Comparison of ENCODE assay signal across 8 cellular contexts in genomic region chr19:3555653-3556422, GRCh38. TPM values are rescaled to one million over a fixed set of nuclear protein-coding genes. Genes with fewer than 3 reads are reported as not detected.
DNase-seq lines count a peak whose midpoint lies in the region; ATAC-seq and TF ChIP-seq lines count a peak whose summit lies in the region.

No MANE protein-coding gene starts in this region.

- in situ Hi-C loops in astrocyte of the spinal cord (cut with HindIII; ENCODE audit: low sequenced_read_pairs), result no loop called here

- no peak for TF ChIP-seq CTCF in left ventricle myocardium inferior (IDR thresholded peaks at IDR 0.05; ENCODE audit: borderline replicate concordance)
- TF ChIP-seq CTCF in astrocyte of the spinal cord (IDR thresholded peaks at IDR 0.05; ENCODE audit: low read depth, low read length), result no peak

- no peaks in the 10 kb centered on the region for H3K36me3 ChIP-seq in left ventricle myocardium inferior
- H3K36me3 ChIP-seq in mesodermal cell (ENCODE audit: control insufficient read depth, insufficient read depth, low read length), result peaks cover 17% of the 10 kb centered on the region
- H3K36me3 ChIP-seq in urinary bladder (ENCODE audit: insufficient read depth), result no peaks in the 10 kb centered on the region

- H3K4me3 ChIP-seq in left ventricle myocardium inferior, result peak overlapping the region; percentile 79
- peak overlapping the region; percentile 64 for H3K4me3 ChIP-seq in astrocyte of the spinal cord (ENCODE audit: low read depth, low read length)
- H3K4me3 ChIP-seq in mesodermal cell (ENCODE audit: extremely low read depth, insufficient read depth, low read length, poor library complexity, severe bottlenecking), result peak overlapping the region; percentile 76
- H3K4me3 ChIP-seq in urinary bladder (ENCODE audit: low read depth, low read length), result peak overlapping the region; percentile 95

- intact Hi-C loops in left ventricle myocardium inferior (cut with micrococcal nuclease) (no loop called here), left cardiac atrium (cut with DNase I) (loop anchor here in 1 of 2 donors (5.0 kb wide), 1 partner anchor 61 kb away; no protein-coding TSS in a partner anchor)

- DNase-seq in left ventricle myocardium inferior (no peak), left cardiac atrium (no peak), astrocyte of the spinal cord (ENCODE audit: low read depth, low spot score) (no peak), NCI-H146 treated with DMSO at 0.1 percent for 48 hours (lab: John Stamatoyannopoulos, UW; ENCODE audit: unreplicated experiment) (no peak)
- DNase-seq in effector CD8-positive, alpha-beta T cell (lab: John Stamatoyannopoulos, UW), result no peak

- 86 to 88% methylated on average over 10 to 14 of the region's 15 CpGs for WGBS in mesodermal cell (ENCODE audit: insufficient coverage in 2 of 2), 2 experiments
- 83% methylated on average over 15 of the region's 15 CpGs for WGBS in urinary bladder

- H3K4me1 ChIP-seq in left ventricle myocardium inferior, result peaks cover 47% of the 10 kb centered on the region
- peaks cover 20% of the 10 kb centered on the region for H3K4me1 ChIP-seq in mesodermal cell (ENCODE audit: control insufficient read depth, insufficient read depth, low read length, poor library complexity, severe bottlenecking)
- H3K4me1 ChIP-seq in urinary bladder (ENCODE audit: insufficient read depth), result no peaks in the 10 kb centered on the region

- no peaks in the 10 kb centered on the region for H3K9me3 ChIP-seq in left ventricle myocardium inferior (replicated peaks)
- H3K9me3 ChIP-seq in mesodermal cell (ENCODE audit: control insufficient read depth, low read length), result no peaks in the 10 kb centered on the region

- H3K27me3 ChIP-seq in left ventricle myocardium inferior (ENCODE audit: low read depth), result no peaks in the 10 kb centered on the region

- H3K27ac ChIP-seq in left ventricle myocardium inferior (replicated peaks) (no peak overlapping the region), mesodermal cell (ENCODE audit: low read depth, low read length, severe bottlenecking) (no peak overlapping the region), urinary bladder (ENCODE audit: low read depth) (no peak overlapping the region)

- ATAC-seq in left cardiac atrium (no peak), HG03175 (IDR thresholded peaks at IDR 0.05; ENCODE audit: unreplicated experiment) (no peak)

RNA-seq across cellular contexts. Expression of gene MFSD12, which starts 1.5 kb away (rescaled TPM):
- total RNA-seq in left ventricle myocardium inferior, result 23.5 TPM
- total RNA-seq in left cardiac atrium, result 10 to 100 TPM; 29.8 to 40.4 TPM
- 56.7 TPM for polyA plus RNA-seq in mesodermal cell (2013, experiment 1 of 2)
- 35.7 TPM for polyA plus RNA-seq in mesodermal cell (2013, experiment 2 of 2)
- total RNA-seq in urinary bladder, result 19.3 TPM
- polyA plus RNA-seq in urinary bladder, result 38.6 TPM

RNA-seq across cellular contexts. Expression of gene TEKTIP1, which starts 16.9 kb away (rescaled TPM):
- total RNA-seq in left ventricle myocardium inferior (not detected), left cardiac atrium (under 1 TPM in 1 of 2 donors, not detected in 1; 0.52 TPM), urinary bladder (not detected)
- polyA plus RNA-seq in mesodermal cell (2013, experiment 1 of 2), result not detected
- polyA plus RNA-seq in mesodermal cell (2013, experiment 2 of 2), result 1.2 TPM
- polyA plus RNA-seq in urinary bladder, result 0.79 TPM

RNA-seq across cellular contexts. Expression of gene HMG20B, which starts 16.9 kb away (rescaled TPM):
- total RNA-seq in left ventricle myocardium inferior, result 34.8 TPM
- total RNA-seq in left cardiac atrium, result 10 to 100 TPM; 34.8 to 42.0 TPM
- polyA plus RNA-seq in mesodermal cell (2013, experiment 1 of 2), result 94.2 TPM
- polyA plus RNA-seq in mesodermal cell (2013, experiment 2 of 2), result 82.1 TPM
- total RNA-seq in urinary bladder, result 30.6 TPM
- 109 TPM for polyA plus RNA-seq in urinary bladder

RNA-seq across cellular contexts. Expression of gene GIPC3, which starts 29.4 kb away (rescaled TPM):
- total RNA-seq in left ventricle myocardium inferior (1.6 TPM), left cardiac atrium (1 to 10 TPM; 1.5 to 1.6 TPM), urinary bladder (0.11 TPM)
- 7.3 TPM for polyA plus RNA-seq in mesodermal cell (2013, experiment 1 of 2)
- polyA plus RNA-seq in mesodermal cell (2013, experiment 2 of 2), result 5.9 TPM
- polyA plus RNA-seq in urinary bladder, result 0.94 TPM

RNA-seq across cellular contexts. Expression of gene FZR1, which starts 49.7 kb away (rescaled TPM):
- total RNA-seq in left ventricle myocardium inferior (20.7 TPM), left cardiac atrium (10 to 100 TPM; 19.5 to 22.6 TPM), urinary bladder (30.5 TPM)
- 44.8 TPM for polyA plus RNA-seq in mesodermal cell (2013, experiment 1 of 2)
- polyA plus RNA-seq in mesodermal cell (2013, experiment 2 of 2), result 37.7 TPM
- polyA plus RNA-seq in urinary bladder, result 30.5 TPM
